Comparison of ENCODE assay signal across 8 cellular contexts in genomic region chr6:140485740-140486467, GRCh38.
A peak's percentile ranks its signal among the peaks of the same experiment; 100 is the strongest.
DNase-seq lines count a peak whose midpoint lies in the region; TF ChIP-seq lines count a peak whose summit lies in the region.

No MANE protein-coding gene starts in this region.

- peak; percentile 8 for DNase-seq in activated CD4-positive, alpha-beta T cell treated with anti-CD3 and anti-CD28 coated beads for 48 hours
- DNase-seq in activated CD4-positive, alpha-beta T cell treated with anti-CD3 and anti-CD28 coated beads, Interleukin-2, amount 10 ng/mL, durations not matched to agents 7 days and 5 days: no peak
- DNase-seq in NCI-H1417 treated with DMSO at 0.1 percent for 48 hours (lab: John Stamatoyannopoulos, UW) (peak; percentile 21), epithelial cell of proximal tubule (ENCODE audit: low read depth) (peak; percentile 90), superior temporal gyrus (ENCODE audit: extremely low spot score) (peak; percentile 57), type B pancreatic cell (ENCODE audit: extremely low spot score, unreplicated experiment) (no peak), medulla oblongata (ENCODE audit: extremely low spot score) (no peak)
- DNase-seq in activated effector memory CD4-positive, alpha-beta T cell treated with Interleukin-2 at 50 U/mL for 16 hours: no peak

- no peaks in the 10 kb centered on the region for H3K4me1 Mint-ChIP-seq in activated CD4-positive, alpha-beta T cell treated with anti-CD3 and anti-CD28 coated beads, Interleukin-2, amount 10 ng/mL, durations not matched to agents 7 days and 5 days
- H3K4me1 Mint-ChIP-seq in type B pancreatic cell (ENCODE audit: unreplicated experiment): peaks cover 7% of the 10 kb centered on the region

- no peak overlapping the region for H3K27ac Mint-ChIP-seq in activated CD4-positive, alpha-beta T cell treated with anti-CD3 and anti-CD28 coated beads, Interleukin-2, amount 10 ng/mL, durations not matched to agents 7 days and 5 days
- H3K27ac Mint-ChIP-seq in type B pancreatic cell: no peak overlapping the region

- H3K36me3 Mint-ChIP-seq in activated CD4-positive, alpha-beta T cell treated with anti-CD3 and anti-CD28 coated beads, Interleukin-2, amount 10 ng/mL, durations not matched to agents 7 days and 5 days (ENCODE audit: low read depth): no peaks in the 10 kb centered on the region
- H3K36me3 Mint-ChIP-seq in type B pancreatic cell: no peaks in the 10 kb centered on the region

- H3K4me3 ChIP-seq in epithelial cell of proximal tubule (ENCODE audit: low read depth, low read length): no peak overlapping the region

- peaks cover 3% of the 10 kb centered on the region for H3K9me3 Mint-ChIP-seq in activated CD4-positive, alpha-beta T cell treated with anti-CD3 and anti-CD28 coated beads, Interleukin-2, amount 10 ng/mL, durations not matched to agents 7 days and 5 days
- H3K9me3 Mint-ChIP-seq in type B pancreatic cell: no peaks in the 10 kb centered on the region

- POLR2A ChIA-PET in activated CD4-positive, alpha-beta T cell treated with anti-CD3 and anti-CD28 coated beads, Interleukin-2, amount 10 ng/mL, durations not matched to agents 7 days and 5 days (lab: Charles Lee): no interaction called here

- no peaks in the 10 kb centered on the region for H3K27me3 Mint-ChIP-seq in activated CD4-positive, alpha-beta T cell treated with anti-CD3 and anti-CD28 coated beads, Interleukin-2, amount 10 ng/mL, durations not matched to agents 7 days and 5 days
- H3K27me3 Mint-ChIP-seq in type B pancreatic cell: no peaks in the 10 kb centered on the region

- CTCF ChIA-PET in activated CD4-positive, alpha-beta T cell treated with anti-CD3 and anti-CD28 coated beads, Interleukin-2, amount 10 ng/mL, durations not matched to agents 7 days and 5 days (lab: Charles Lee): interaction anchor here (0.6 to 1.2 kb wide), 2 partner anchors 19 to 400 kb away, joined by 3 read pairs; no protein-coding TSS in a partner anchor

- no peak overlapping the region for H3K4me3 Mint-ChIP-seq in activated CD4-positive, alpha-beta T cell treated with anti-CD3 and anti-CD28 coated beads, Interleukin-2, amount 10 ng/mL, durations not matched to agents 7 days and 5 days
- H3K4me3 Mint-ChIP-seq in type B pancreatic cell: no peak overlapping the region

- TF ChIP-seq CTCF in epithelial cell of proximal tubule (conservative IDR thresholded peaks at IDR 0.05; ENCODE audit: low read depth, low read length) (no peak), type B pancreatic cell (conservative IDR thresholded peaks at IDR 0.05) (no peak)

Comparison
In these comparisons a context has a peak if more than half of its experiments do, and no peak if none do; other contexts are left out.
1. DNase-seq: peak in activated CD4-positive, alpha-beta T cell treated with anti-CD3 and anti-CD28 coated beads for 48 hours (single experiment), NCI-H1417 treated with DMSO at 0.1 percent for 48 hours (single experiment), epithelial cell of proximal tubule (single experiment) and superior temporal gyrus (single experiment); none in activated CD4-positive, alpha-beta T cell treated with anti-CD3 and anti-CD28 coated beads, Interleukin-2, amount 10 ng/mL, durations not matched to agents 7 days and 5 days (single experiment), activated effector memory CD4-positive, alpha-beta T cell treated with Interleukin-2 at 50 U/mL for 16 hours (single experiment), type B pancreatic cell (single experiment) and medulla oblongata (single experiment).